ENCODE assay signal across 1 cellular context in the genomic region with DNA sequence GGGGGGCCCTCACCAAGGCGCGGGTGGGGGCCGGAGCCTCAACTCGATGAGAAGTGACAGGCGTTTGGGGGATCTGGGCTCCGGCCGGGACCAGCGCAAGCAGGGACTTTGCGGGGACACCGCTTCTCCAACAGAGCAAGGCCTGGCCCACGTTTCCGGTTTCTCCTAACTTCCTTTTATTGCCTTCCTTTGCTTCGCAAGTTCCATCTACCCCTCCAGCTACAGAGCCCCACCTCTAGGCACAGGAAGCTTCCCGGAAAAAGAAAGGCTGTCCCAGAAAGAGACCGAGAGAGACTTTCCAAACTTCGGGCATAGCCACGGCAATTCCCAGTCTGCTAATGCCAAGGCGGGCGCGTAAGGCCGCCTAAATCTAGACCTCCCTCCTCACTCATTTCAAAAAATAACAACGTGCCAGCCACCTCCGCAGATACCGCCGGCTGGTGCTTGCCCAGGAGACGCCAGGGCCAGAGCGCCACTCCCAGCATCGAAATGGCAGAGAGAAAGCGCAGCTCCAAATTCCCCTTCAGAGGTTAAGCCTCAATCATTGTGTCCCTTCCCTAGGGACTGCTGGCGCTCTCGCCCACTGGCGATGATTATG.
A peak's percentile ranks its signal among the peaks of the same experiment; 100 is the strongest.
TF ChIP-seq lines count a peak whose summit lies in the region.

No MANE protein-coding gene starts in this region.

TF ChIP-seq in H1, 55 proteins besides CTCF, POLR2A, EP300 and RAD21:
- TF ChIP-seq CBX8 (IDR thresholded peaks at IDR 0.05; ENCODE audit: borderline replicate concordance, low read depth, low read length), result peak; percentile 66; the same call in 1 of the 2 replicates
- TF ChIP-seq FOSL1 (IDR thresholded peaks at IDR 0.05; ENCODE audit: insufficient read depth, low read depth, low read length), result no peak
- no peak for TF ChIP-seq RXRA (IDR thresholded peaks at IDR 0.05; ENCODE audit: insufficient read depth, low read depth, low read length)
- TF ChIP-seq HDAC6 (IDR thresholded peaks at IDR 0.05; ENCODE audit: low read depth, low read length), result no peak
